In the genomic region with DNA sequence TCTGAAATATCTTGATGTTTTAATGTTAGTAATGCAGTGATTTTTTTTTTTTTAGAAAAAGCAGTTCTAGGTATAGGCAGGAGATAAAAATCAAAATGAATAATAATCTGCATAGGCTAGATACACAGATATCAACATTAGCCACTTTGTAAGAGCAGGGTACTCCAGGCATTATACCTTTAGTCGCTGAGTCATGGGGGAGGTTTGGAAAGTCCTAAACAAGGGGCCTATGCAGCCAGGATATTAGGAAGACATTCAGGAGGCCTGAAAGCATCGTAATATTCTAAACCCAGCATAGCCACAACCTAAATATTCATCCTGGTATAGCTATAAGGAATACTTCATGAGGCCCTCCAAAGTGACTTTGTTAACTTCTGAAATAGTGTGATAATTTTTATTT, we compare ENCODE assay signal across 25 cellular contexts.
DNase-seq lines count a peak whose midpoint lies in the region; ATAC-seq and TF ChIP-seq lines count a peak whose summit lies in the region.
"Had no signal": no experiment of that assay in that cellular context is flagged by ENCODE, and none has a peak within 500 bp of the region (broad histone marks: within the 10 kb centered on the region; RNA-seq: fewer than 3 reads in every experiment).

No MANE protein-coding gene starts in this region.

- H3K27me3 ChIP-seq in SK-N-SH (ENCODE audit: insufficient read depth) (no peaks in the 10 kb centered on the region), Loucy (ENCODE audit: insufficient read depth, low read length, poor library complexity, severe bottlenecking) (no peaks in the 10 kb centered on the region), mammary epithelial cell (ENCODE audit: insufficient read depth, low read length) (no peaks in the 10 kb centered on the region), osteoblast (ENCODE audit: insufficient read depth, low read length) (no peaks in the 10 kb centered on the region)
- H3K27me3 ChIP-seq: upper lobe of left lung had no signal

- H3K36me3 ChIP-seq in SK-N-SH (replicated peaks in 1 of 2; ENCODE audit: control insufficient read depth in 1 of 2, insufficient read depth in 2 of 2, low read length in 1 of 2) (no peaks in the 10 kb centered on the region), Loucy (ENCODE audit: insufficient read depth, low read length) (no peaks in the 10 kb centered on the region), mammary epithelial cell (ENCODE audit: insufficient read depth, low read length) (no peaks in the 10 kb centered on the region), osteoblast (ENCODE audit: insufficient read depth, low read length) (no peaks in the 10 kb centered on the region)
- H3K36me3 ChIP-seq: upper lobe of left lung had no signal

- ATAC-seq in SK-N-SH treated with all-trans-retinoic acid at 6 μM for 48 hours (no peak), GM21619 (IDR thresholded peaks at IDR 0.05; ENCODE audit: unreplicated experiment) (no peak)
- ATAC-seq: esophagus mucosa, Right ventricle myocardium inferior had no signal

- no peak for TF ChIP-seq RAD21 in SK-N-SH (IDR thresholded peaks at IDR 0.05; ENCODE audit: low read length)

- H3K4me3 ChIP-seq in SK-N-SH (ENCODE audit: low read depth in 2 of 2, low read length in 1 of 2) (no peak overlapping the region; a peak in 1 of 4 replicates), Loucy (ENCODE audit: low read length, poor library complexity, severe bottlenecking) (no peak overlapping the region), mammary epithelial cell (replicated peaks in 1 of 3; ENCODE audit: insufficient read depth in 1 of 3, low read depth in 2 of 3, low read length in 3 of 3) (no peak overlapping the region), osteoblast (ENCODE audit: insufficient read depth, low read length) (no peak overlapping the region)
- H3K4me3 ChIP-seq: lung, upper lobe of left lung had no signal

- POLR2A ChIA-PET in SK-N-SH (lab: Yijun Ruan, JAX) = no interaction called here

- H3K9me3 ChIP-seq in SK-N-SH (no peaks in the 10 kb centered on the region), Loucy (ENCODE audit: insufficient read depth, low read depth, low read length) (no peaks in the 10 kb centered on the region), mammary epithelial cell (replicated peaks; ENCODE audit: insufficient read depth, low read length) (no peaks in the 10 kb centered on the region), osteoblast (ENCODE audit: low read depth, low read length) (no peaks in the 10 kb centered on the region)
- H3K9me3 ChIP-seq: upper lobe of left lung had no signal

- no peak for DNase-seq in SK-N-SH
- peak; percentile 32 for DNase-seq in mammary epithelial cell
- DNase-seq in osteoblast (ENCODE audit: insufficient read length, low spot score, missing footprints) = no peak
- DNase-seq in NCI-H2081 (lab: John Stamatoyannopoulos, UW) = no peak
- DNase-seq in DMS79 treated with DMSO at 0.1 percent for 48 hours (lab: John Stamatoyannopoulos, UW) = no peak
- DNase-seq: activated B cell treated with CpG ODN at 0.5 μM for 24 hours; activated CD4-positive, alpha-beta T cell treated with anti-CD3 and anti-CD28 coated beads, Interleukin-2, amount 50 U/mL, for 4 hours; AML-193; CD4-positive, alpha-beta memory T cell; DMS 273 treated with DMSO at 0.1 percent for 48 hours; effector CD8-positive, alpha-beta T cell; GF-D8; Kasumi-1; NCI-H1092 treated with DMSO at 0.1 percent for 48 hours; NCI-H2029 treated with DMSO at 0.1 percent for 48 hours; NCI-H345; NCI-H774; upper lobe of left lung had no signal

- H3K27ac ChIP-seq in SK-N-SH (ENCODE audit: low read depth in 2 of 2, low read length in 1 of 2) (peak overlapping the region in 1 of 2 experiments; percentile 84; a peak in 2 of 4 replicates), mammary epithelial cell (ENCODE audit: insufficient read depth, low read depth, low read length) (peak overlapping the region; percentile 72), osteoblast (ENCODE audit: low read depth, low read length) (peak overlapping the region; percentile 76)
- H3K27ac ChIP-seq: 22Rv1, upper lobe of left lung had no signal

- H2AFZ ChIP-seq in SK-N-SH (ENCODE audit: low read depth) (no peak overlapping the region), Loucy (ENCODE audit: low read length) (no peak overlapping the region), mammary epithelial cell (ENCODE audit: low read depth, low read length) (no peak overlapping the region), osteoblast (ENCODE audit: low read length) (no peak overlapping the region)

- H3K79me2 ChIP-seq in SK-N-SH (ENCODE audit: insufficient read depth) = no peaks in the 10 kb centered on the region
- H3K79me2 ChIP-seq in Loucy (ENCODE audit: insufficient read depth, low read length) = no peaks in the 10 kb centered on the region
- no peaks in the 10 kb centered on the region for H3K79me2 ChIP-seq in mammary epithelial cell (ENCODE audit: insufficient read depth, low read length)
- no peaks in the 10 kb centered on the region for H3K79me2 ChIP-seq in osteoblast (ENCODE audit: insufficient read depth, low read length)

- CTCF ChIA-PET in SK-N-SH (lab: Yijun Ruan, JAX) (no interaction called here), mammary epithelial cell (lab: Charles Lee; ENCODE audit: low non-redundant PET) (no interaction called here)

- in situ Hi-C loops in mammary epithelial cell (cut with MboI; ENCODE audit: low sequenced_read_pairs in 2 of 2) = no loop called here

- H3K9me2 ChIP-seq in SK-N-SH (no peaks in the 10 kb centered on the region), Loucy (replicated peaks; ENCODE audit: low read depth, low read length) (no peaks in the 10 kb centered on the region)

- WGBS in SK-N-SH (ENCODE audit: low lambda C conversion rate) = 75% methylated on average over 2 of the region's 2 CpGs
- 72% methylated on average over 2 of the region's 2 CpGs for WGBS in mammary epithelial cell (ENCODE audit: low coverage, missing lambda C conversion rate)

- dilution Hi-C loops in mammary epithelial cell (cut with HindIII; ENCODE audit: low sequenced_read_pairs) = no loop called here

- peaks cover 0 to 26% of the 10 kb centered on the region in 2 experiments; a peak in 3 of 4 replicates for H3K4me1 ChIP-seq in SK-N-SH (ENCODE audit: control insufficient read depth in 1 of 2, insufficient read depth in 2 of 2, low read depth in 1 of 2, low read length in 1 of 2)
- H3K4me1 ChIP-seq in Loucy (ENCODE audit: insufficient read depth, low read length, poor library complexity, severe bottlenecking) = peaks cover 31% of the 10 kb centered on the region
- H3K4me1 ChIP-seq in mammary epithelial cell (ENCODE audit: insufficient read depth, low read length) = peaks cover 24% of the 10 kb centered on the region
- peaks cover 41% of the 10 kb centered on the region for H3K4me1 ChIP-seq in osteoblast (ENCODE audit: insufficient read depth, low read length)
- H3K4me1 ChIP-seq: upper lobe of left lung had no signal

- no peaks in the 10 kb centered on the region for H4K20me1 ChIP-seq in SK-N-SH (ENCODE audit: insufficient read depth)
- H4K20me1 ChIP-seq in Loucy (ENCODE audit: insufficient read depth, low read length, poor library complexity, severe bottlenecking) = no peaks in the 10 kb centered on the region
- H4K20me1 ChIP-seq in mammary epithelial cell (ENCODE audit: insufficient read depth, low read length) = no peaks in the 10 kb centered on the region
- H4K20me1 ChIP-seq in osteoblast (ENCODE audit: insufficient read depth, low read length) = no peaks in the 10 kb centered on the region

- intact Hi-C loops in mammary epithelial cell (cut with micrococcal nuclease) = loop anchor here (10.0 kb wide), 1 partner anchor 239 kb away; no protein-coding TSS in a partner anchor

- H3K9ac ChIP-seq in SK-N-SH (no peak overlapping the region), Loucy (ENCODE audit: low read depth, low read length, poor library complexity, severe bottlenecking) (no peak overlapping the region), mammary epithelial cell (ENCODE audit: insufficient read depth, low read length) (no peak overlapping the region)

- peaks cover 37% of the 10 kb centered on the region for H3F3A ChIP-seq in SK-N-SH (replicated peaks; ENCODE audit: insufficient read depth)
- no peaks in the 10 kb centered on the region for H3F3A ChIP-seq in Loucy (ENCODE audit: low read depth)

- H3K4me2 ChIP-seq in SK-N-SH (0 out of 2 replicates have a peak overlapping the region, but pooled peaks have one; percentile 46), Loucy (ENCODE audit: low read depth, low read length, poor library complexity, severe bottlenecking) (peak overlapping the region; percentile 80), mammary epithelial cell (ENCODE audit: insufficient read depth, low read depth, low read length) (peak overlapping the region; percentile 38), osteoblast (ENCODE audit: insufficient read depth, low read length) (peak overlapping the region; percentile 77)

- BruUV-seq in mammary epithelial cell (replicated peaks; lab: Mats Ljungman, UMichigan) = no TSS peak

- TF ChIP-seq CTCF in SK-N-SH (IDR thresholded peaks at IDR 0.05) = no peak
- no peak for TF ChIP-seq CTCF in Loucy (conservative IDR thresholded peaks at IDR 0.05; ENCODE audit: low read length)
- no peak for TF ChIP-seq CTCF in mammary epithelial cell (conservative IDR thresholded peaks at IDR 0.05 in 1 of 2, IDR thresholded peaks at IDR 0.05 in 1 of 2; ENCODE audit: extremely low read depth in 1 of 2, insufficient read depth in 1 of 2, low read depth in 1 of 2, low read length in 2 of 2)
- no peak for TF ChIP-seq CTCF in osteoblast (IDR thresholded peaks at IDR 0.05; ENCODE audit: extremely low read depth, low read depth, low read length)

- TF ChIP-seq EP300 in SK-N-SH (IDR thresholded peaks at IDR 0.05; ENCODE audit: borderline replicate concordance in 1 of 2, low read depth in 1 of 2, low read length in 1 of 2) = no peak

TF ChIP-seq in SK-N-SH, 30 proteins besides CTCF, POLR2A, EP300 and RAD21:
- TF ChIP-seq MXI1 (IDR thresholded peaks at IDR 0.05; ENCODE audit: low read depth, low read length) (no peak), JUND (IDR thresholded peaks at IDR 0.05) (0 out of 2 replicates have a peak, but pooled peaks have one; percentile 3)

TF ChIP-seq in SK-N-SH treated with all-trans-retinoic acid at 6 μM for 48 hours, 23 proteins besides CTCF, POLR2A, EP300 and RAD21:
- TF ChIP-seq ARNTL (CRISPR knock-in tag; IDR thresholded peaks at IDR 0.05; ENCODE audit: borderline replicate concordance, low read depth) = no peak
- no peak for TF ChIP-seq ISL1 (CRISPR knock-in tag; IDR thresholded peaks at IDR 0.05)
- no peak for TF ChIP-seq ZFP30 (CRISPR knock-in tag; IDR thresholded peaks at IDR 0.05)
- no peak for TF ChIP-seq ZNF70 (CRISPR knock-in tag; IDR thresholded peaks at IDR 0.05)
